ENCODE assay signal across 8 cellular contexts in genomic region chr1:61079276-61079897, GRCh38. TPM values are rescaled to one million over a fixed set of nuclear protein-coding genes. Genes with fewer than 3 reads are reported as not detected.
A peak's percentile ranks its signal among the peaks of the same experiment; 100 is the strongest.
DNase-seq lines count a peak whose midpoint lies in the region; TF ChIP-seq lines count a peak whose summit lies in the region.

No MANE protein-coding gene starts in this region.

- no peaks in the 10 kb centered on the region; the same call in 1 of the 2 replicates for H4K20me1 ChIP-seq in PC-9 (ENCODE audit: insufficient read depth)
- no peaks in the 10 kb centered on the region for H4K20me1 ChIP-seq in smooth muscle cell (ENCODE audit: low read depth)

- DNase-seq in NCI-H1417 (lab: John Stamatoyannopoulos, UW): peak; percentile 50 to 87 (median 70)
- DNase-seq in NCI-H1417 treated with DMSO at 0.1 percent for 48 hours (lab: John Stamatoyannopoulos, UW): no peak
- no peak for DNase-seq in PC-9
- DNase-seq in esophagus muscularis mucosa (ENCODE audit: extremely low spot score): no peak
- no peak for DNase-seq in smooth muscle cell (lab: John Stamatoyannopoulos, UW; ENCODE audit: unreplicated experiment)
- no peak for DNase-seq in COR-L47 (lab: John Stamatoyannopoulos, UW)
- DNase-seq in KG1 (lab: John Stamatoyannopoulos, UW): no peak
- no peak for DNase-seq in pons (ENCODE audit: low spot score)

- no peaks in the 10 kb centered on the region for H3K27me3 ChIP-seq in PC-9 (ENCODE audit: insufficient read depth, low read depth)
- no peaks in the 10 kb centered on the region for H3K27me3 ChIP-seq in esophagus muscularis mucosa
- H3K27me3 ChIP-seq in smooth muscle cell (ENCODE audit: low read depth): peaks cover 4% of the 10 kb centered on the region

- no TSS peak for BruUV-seq in PC-9 (replicated peaks; lab: Mats Ljungman, UMichigan)

- peaks cover 12% of the 10 kb centered on the region for H3K79me2 ChIP-seq in PC-9 (ENCODE audit: low read depth)
- peaks cover 3% of the 10 kb centered on the region for H3K79me2 ChIP-seq in smooth muscle cell (ENCODE audit: low read depth)

- no peaks in the 10 kb centered on the region for H3K36me3 ChIP-seq in PC-9 (ENCODE audit: low read depth)
- H3K36me3 ChIP-seq in esophagus muscularis mucosa: no peaks in the 10 kb centered on the region
- no peaks in the 10 kb centered on the region for H3K36me3 ChIP-seq in smooth muscle cell (ENCODE audit: low read depth)

- H3K27ac ChIP-seq in PC-9 (no peak overlapping the region), esophagus muscularis mucosa (replicated peaks in 1 of 4) (peak overlapping the region; percentile 97 to 98 (median 98)), smooth muscle cell (ENCODE audit: low read depth) (no peak overlapping the region)

- CTCF ChIA-PET in PC-9 (lab: Charles Lee): interaction anchor here (0.6 to 1.0 kb wide), 3 partner anchors 29 to 260 kb away, joined by 3 to 6 read pairs (median 5); no protein-coding TSS in a partner anchor

- no peak for TF ChIP-seq POLR2A in esophagus muscularis mucosa (IDR thresholded peaks at IDR 0.05; ENCODE audit: low read depth)

- H3K4me2 ChIP-seq in PC-9 (peak overlapping the region; percentile 98), smooth muscle cell (peak overlapping the region; percentile 94)

- POLR2A ChIA-PET in PC-9 (lab: Charles Lee; ENCODE audit: unreplicated experiment): no interaction called here

- H3F3A ChIP-seq in PC-9 (ENCODE audit: insufficient read depth, low read depth) (peaks cover 39% of the 10 kb centered on the region), smooth muscle cell (ENCODE audit: low read depth) (peaks cover 32% of the 10 kb centered on the region)

- no peak overlapping the region for H3K9ac ChIP-seq in smooth muscle cell (ENCODE audit: low read depth)

- whole genome bisulfite sequencing in esophagus muscularis mucosa: 36% methylated on average over 5 of the region's 5 CpGs
- WGBS in smooth muscle cell (ENCODE audit: low lambda C conversion rate): 32% methylated on average over 5 of the region's 5 CpGs

- no peak for TF ChIP-seq EP300 in esophagus muscularis mucosa (IDR thresholded peaks at IDR 0.05)

- intact Hi-C loops in PC-9 (cut with micrococcal nuclease; ENCODE audit: unreplicated experiment) (loop anchor here (5.0 kb wide), 3 partner anchors 103 to 663 kb away; partner anchors contain the start of gene PATJ), esophagus muscularis mucosa (cut with DNase I) (loop anchor here (2.0 kb wide), 1 partner anchor 259 kb away; no protein-coding TSS in a partner anchor)

- no peaks in the 10 kb centered on the region for H3K9me2 ChIP-seq in PC-9 (ENCODE audit: insufficient read depth)

- H3K4me1 ChIP-seq in PC-9 (replicated peaks; ENCODE audit: insufficient read depth) (peaks cover 57% of the 10 kb centered on the region), esophagus muscularis mucosa (peaks cover 37 to 49% (median 49%) of the 10 kb centered on the region in 4 donors), smooth muscle cell (ENCODE audit: low read depth) (peaks cover 33% of the 10 kb centered on the region)

- no peak for TF ChIP-seq CTCF in PC-9 (conservative IDR thresholded peaks at IDR 0.05)
- no peak for TF ChIP-seq CTCF in esophagus muscularis mucosa (IDR thresholded peaks at IDR 0.05)
- no peak for TF ChIP-seq CTCF in smooth muscle cell (IDR thresholded peaks at IDR 0.05; ENCODE audit: borderline replicate concordance, insufficient read depth, poor library complexity, severe bottlenecking)

- H3K4me3 ChIP-seq in PC-9 (peak overlapping the region; percentile 90; the same call in 1 of the 2 replicates), esophagus muscularis mucosa (peak overlapping the region; percentile 71 to 96 (median 88)), smooth muscle cell (peak overlapping the region; percentile 85)

- H2AFZ ChIP-seq in PC-9: no peak overlapping the region
- peak overlapping the region; percentile 95 for H2AFZ ChIP-seq in smooth muscle cell (ENCODE audit: low read depth)

- H3K9me3 ChIP-seq in PC-9 (ENCODE audit: insufficient read depth, low read depth): no peaks in the 10 kb centered on the region
- no peaks in the 10 kb centered on the region for H3K9me3 ChIP-seq in esophagus muscularis mucosa
- H3K9me3 ChIP-seq in smooth muscle cell (replicated peaks; ENCODE audit: low read depth): no peaks in the 10 kb centered on the region

RNA-seq across cellular contexts. Expression of gene NFIA, which starts 3.0 kb away (rescaled TPM):
- total RNA-seq in PC-9 (2021) (26.7 and 32.8 TPM in 2 replicates), esophagus muscularis mucosa (100 to 1,000 TPM; 134 to 183 (median 148) TPM), smooth muscle cell (5.4 and 6.2 TPM in 2 replicates)
- 5.0 and 7.6 TPM in 2 replicates for polyA plus RNA-seq in smooth muscle cell

Comparison
In these comparisons a context has a peak if more than half of its experiments do, and no peak if none do; other contexts are left out.
1. DNase-seq: peak in NCI-H1417 (3 of 3); none in NCI-H1417 treated with DMSO at 0.1 percent for 48 hours (single experiment), PC-9 (0 of 2), esophagus muscularis mucosa (single experiment), smooth muscle cell (single experiment), COR-L47 (single experiment), KG1 (single experiment) and pons (single experiment).
2. H3K27ac ChIP-seq: peak in esophagus muscularis mucosa (4 of 4); none in PC-9 (single experiment) and smooth muscle cell (single experiment).
3. Peak in every context shown above with its lines, with median percentiles within 50 percentile points of each other: H3K4me3 ChIP-seq.